13 cellular contexts compared by ENCODE assay signal in the genomic region with DNA sequence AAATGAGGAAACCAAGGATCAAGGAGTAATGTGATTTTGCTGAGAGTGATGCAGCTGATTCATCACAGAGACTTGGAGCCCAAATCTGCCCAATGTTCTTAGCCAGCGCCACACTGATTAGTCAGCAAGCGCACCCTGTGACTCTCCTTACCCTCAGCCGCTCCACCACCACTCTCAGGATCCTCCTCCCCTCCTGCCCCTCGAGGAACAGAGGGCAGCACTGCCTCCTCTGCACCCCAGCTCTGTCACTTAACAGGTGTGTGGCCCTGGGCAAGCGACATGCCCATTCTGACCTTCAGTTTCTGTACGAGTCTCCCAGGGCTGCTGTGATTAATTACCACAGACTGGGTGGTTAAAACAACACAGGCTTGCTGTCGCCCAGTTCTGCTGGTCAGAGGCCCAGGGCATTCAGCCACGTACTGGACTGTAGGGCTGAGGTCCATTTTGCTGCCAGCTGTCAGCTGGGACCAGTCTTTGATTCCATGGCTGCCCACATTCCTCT. TPM values are rescaled to one million over a fixed set of nuclear protein-coding genes. Genes with fewer than 3 reads are reported as not detected.
DNase-seq lines count a peak whose midpoint lies in the region; ATAC-seq and TF ChIP-seq lines count a peak whose summit lies in the region.
"Had no signal": no experiment of that assay in that cellular context is flagged by ENCODE, and none has a peak within 500 bp of the region (broad histone marks: within the 10 kb centered on the region; RNA-seq: fewer than 3 reads in every experiment).

No MANE protein-coding gene starts in this region.

- TF ChIP-seq CTCF in fibroblast of lung (conservative IDR thresholded peaks at IDR 0.05 in 1 of 2, IDR thresholded peaks at IDR 0.05 in 1 of 2; ENCODE audit: low read depth in 1 of 2, low read length in 2 of 2): no peak

- no peak overlapping the region for H3K27ac ChIP-seq in fibroblast of lung (ENCODE audit: insufficient read depth, low read length)
- H3K27ac ChIP-seq: transverse colon had no signal

- H3K4me3 ChIP-seq in fibroblast of lung (replicated peaks in 1 of 4; ENCODE audit: control extremely low read depth in 1 of 4, insufficient read depth in 1 of 4, low read depth in 3 of 4, low read length in 4 of 4) (no peak overlapping the region), skeletal muscle cell (ENCODE audit: low read depth, low read length) (no peak overlapping the region)
- H3K4me3 ChIP-seq: dorsolateral prefrontal cortex, transverse colon had no signal

- H3K4me1 ChIP-seq in fibroblast of lung (ENCODE audit: control insufficient read depth, extremely low read depth, insufficient read depth, low read length): no peaks in the 10 kb centered on the region
- H3K4me1 ChIP-seq: transverse colon had no signal

- DNase-seq in GM04503 (ENCODE audit: low read depth) (peak; percentile 48), fibroblast of lung (ENCODE audit: low read depth in 2 of 2) (peak; percentile 63 to 91), skeletal muscle cell (ENCODE audit: low read depth) (peak; percentile 42), NCI-H1436 treated with DMSO at 0.1 percent for 48 hours (lab: John Stamatoyannopoulos, UW) (no peak), COLO829 (ENCODE audit: low spot score) (no peak)
- no peak for DNase-seq in stimulated activated CD8-positive, alpha-beta memory T cell treated with anti-CD3 and anti-CD28 coated beads, Interleukin-4, amount 100 ng/mL, for 48 hours
- DNase-seq: activated T-cell treated with anti-CD3 and anti-CD28 coated beads, Interleukin-2, amount 50 U/mL, for 24 hours; CD4-positive, CD25-positive, alpha-beta regulatory T cell; dorsolateral prefrontal cortex; NCI-H226; transverse colon had no signal

- no peaks in the 10 kb centered on the region for H3K36me3 ChIP-seq in fibroblast of lung (ENCODE audit: control insufficient read depth, insufficient read depth, low read length)
- H3K36me3 ChIP-seq: transverse colon had no signal

- no peaks in the 10 kb centered on the region for H3K79me2 ChIP-seq in fibroblast of lung (ENCODE audit: control insufficient read depth, insufficient read depth, low read length)

- H2AFZ ChIP-seq in fibroblast of lung (ENCODE audit: low read length): no peak overlapping the region

- no peaks in the 10 kb centered on the region for H4K20me1 ChIP-seq in fibroblast of lung (ENCODE audit: control insufficient read depth, extremely low read depth, insufficient read depth, low read length)

- H3K27me3 ChIP-seq in fibroblast of lung (ENCODE audit: control insufficient read depth, insufficient read depth, low read length): peaks cover 2% of the 10 kb centered on the region
- H3K27me3 ChIP-seq: dorsolateral prefrontal cortex, transverse colon had no signal

- H3K4me2 ChIP-seq in fibroblast of lung (ENCODE audit: extremely low read depth, insufficient read depth, low read length): no peak overlapping the region

- H3K9ac ChIP-seq in fibroblast of lung (ENCODE audit: insufficient read depth, low read length): no peak overlapping the region

- ATAC-seq in SK-N-SH treated with all-trans-retinoic acid at 6 μM for 48 hours: peak; percentile 60
- ATAC-seq: HepG2 had no signal

- H3K9me3 ChIP-seq in fibroblast of lung (ENCODE audit: control insufficient read depth, insufficient read depth, low read depth, low read length): no peaks in the 10 kb centered on the region
- H3K9me3 ChIP-seq: transverse colon had no signal

TF ChIP-seq in SK-N-SH treated with all-trans-retinoic acid at 6 μM for 48 hours, 23 proteins besides CTCF, POLR2A, EP300 and RAD21:
- TF ChIP-seq, protein P1, sequence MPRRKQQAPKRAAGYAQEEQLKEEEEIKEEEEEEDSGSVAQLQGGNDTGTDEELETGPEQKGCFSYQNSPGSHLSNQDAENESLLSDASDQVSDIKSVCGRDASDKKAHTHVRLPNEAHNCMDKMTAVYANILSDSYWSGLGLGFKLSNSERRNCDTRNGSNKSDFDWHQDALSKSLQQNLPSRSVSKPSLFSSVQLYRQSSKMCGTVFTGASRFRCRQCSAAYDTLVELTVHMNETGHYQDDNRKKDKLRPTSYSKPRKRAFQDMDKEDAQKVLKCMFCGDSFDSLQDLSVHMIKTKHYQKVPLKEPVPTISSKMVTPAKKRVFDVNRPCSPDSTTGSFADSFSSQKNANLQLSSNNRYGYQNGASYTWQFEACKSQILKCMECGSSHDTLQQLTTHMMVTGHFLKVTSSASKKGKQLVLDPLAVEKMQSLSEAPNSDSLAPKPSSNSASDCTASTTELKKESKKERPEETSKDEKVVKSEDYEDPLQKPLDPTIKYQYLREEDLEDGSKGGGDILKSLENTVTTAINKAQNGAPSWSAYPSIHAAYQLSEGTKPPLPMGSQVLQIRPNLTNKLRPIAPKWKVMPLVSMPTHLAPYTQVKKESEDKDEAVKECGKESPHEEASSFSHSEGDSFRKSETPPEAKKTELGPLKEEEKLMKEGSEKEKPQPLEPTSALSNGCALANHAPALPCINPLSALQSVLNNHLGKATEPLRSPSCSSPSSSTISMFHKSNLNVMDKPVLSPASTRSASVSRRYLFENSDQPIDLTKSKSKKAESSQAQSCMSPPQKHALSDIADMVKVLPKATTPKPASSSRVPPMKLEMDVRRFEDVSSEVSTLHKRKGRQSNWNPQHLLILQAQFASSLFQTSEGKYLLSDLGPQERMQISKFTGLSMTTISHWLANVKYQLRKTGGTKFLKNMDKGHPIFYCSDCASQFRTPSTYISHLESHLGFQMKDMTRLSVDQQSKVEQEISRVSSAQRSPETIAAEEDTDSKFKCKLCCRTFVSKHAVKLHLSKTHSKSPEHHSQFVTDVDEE (CRISPR knock-in tag; IDR thresholded peaks at IDR 0.05): no peak
- TF ChIP-seq, protein P2, sequence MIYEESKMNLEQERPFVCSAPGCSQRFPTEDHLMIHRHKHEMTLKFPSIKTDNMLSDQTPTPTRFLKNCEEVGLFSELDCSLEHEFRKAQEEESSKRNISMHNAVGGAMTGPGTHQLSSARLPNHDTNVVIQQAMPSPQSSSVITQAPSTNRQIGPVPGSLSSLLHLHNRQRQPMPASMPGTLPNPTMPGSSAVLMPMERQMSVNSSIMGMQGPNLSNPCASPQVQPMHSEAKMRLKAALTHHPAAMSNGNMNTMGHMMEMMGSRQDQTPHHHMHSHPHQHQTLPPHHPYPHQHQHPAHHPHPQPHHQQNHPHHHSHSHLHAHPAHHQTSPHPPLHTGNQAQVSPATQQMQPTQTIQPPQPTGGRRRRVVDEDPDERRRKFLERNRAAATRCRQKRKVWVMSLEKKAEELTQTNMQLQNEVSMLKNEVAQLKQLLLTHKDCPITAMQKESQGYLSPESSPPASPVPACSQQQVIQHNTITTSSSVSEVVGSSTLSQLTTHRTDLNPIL (CRISPR knock-in tag; IDR thresholded peaks at IDR 0.05; ENCODE audit: low read depth): no peak
- no peak for TF ChIP-seq GLIS3 (CRISPR knock-in tag; IDR thresholded peaks at IDR 0.05)
- TF ChIP-seq ZFP3 (CRISPR knock-in tag; IDR thresholded peaks at IDR 0.05): no peak
- TF ChIP-seq, protein P3, sequence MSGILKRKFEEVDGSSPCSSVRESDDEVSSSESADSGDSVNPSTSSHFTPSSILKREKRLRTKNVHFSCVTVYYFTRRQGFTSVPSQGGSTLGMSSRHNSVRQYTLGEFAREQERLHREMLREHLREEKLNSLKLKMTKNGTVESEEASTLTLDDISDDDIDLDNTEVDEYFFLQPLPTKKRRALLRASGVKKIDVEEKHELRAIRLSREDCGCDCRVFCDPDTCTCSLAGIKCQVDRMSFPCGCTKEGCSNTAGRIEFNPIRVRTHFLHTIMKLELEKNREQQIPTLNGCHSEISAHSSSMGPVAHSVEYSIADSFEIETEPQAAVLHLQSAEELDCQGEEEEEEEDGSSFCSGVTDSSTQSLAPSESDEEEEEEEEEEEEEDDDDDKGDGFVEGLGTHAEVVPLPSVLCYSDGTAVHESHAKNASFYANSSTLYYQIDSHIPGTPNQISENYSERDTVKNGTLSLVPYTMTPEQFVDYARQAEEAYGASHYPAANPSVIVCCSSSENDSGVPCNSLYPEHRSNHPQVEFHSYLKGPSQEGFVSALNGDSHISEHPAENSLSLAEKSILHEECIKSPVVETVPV (CRISPR knock-in tag; IDR thresholded peaks at IDR 0.05): no peak
- TF ChIP-seq ZC3H10 (CRISPR knock-in tag; IDR thresholded peaks at IDR 0.05): no peak

RNA-seq across cellular contexts. Expression of a gene that starts 36.1 kb away (rescaled TPM):
- total RNA-seq in fibroblast of lung: 30.6 and 32.6 TPM in 2 replicates
- 11.2 and 12.6 TPM in 2 replicates for polyA plus RNA-seq in fibroblast of lung
- 7.5 and 8.7 TPM in 2 replicates for polyA plus RNA-seq in fibroblast of lung (2012)
- 24.5 and 28.1 TPM in 2 replicates for polyA minus RNA-seq in fibroblast of lung (ENCODE audit: low replicate concordance)
- total RNA-seq: HepG2 had no signal
- polyA plus RNA-seq: HepG2 had no signal

Comparison
In these comparisons a context has a peak if more than half of its experiments do, and no peak if none do; other contexts are left out.
1. DNase-seq: peak in GM04503 (single experiment), fibroblast of lung (2 of 2) and skeletal muscle cell (single experiment); none in NCI-H1436 treated with DMSO at 0.1 percent for 48 hours (single experiment), stimulated activated CD8-positive, alpha-beta memory T cell treated with anti-CD3 and anti-CD28 coated beads, Interleukin-4, amount 100 ng/mL, for 48 hours (single experiment) and COLO829 (single experiment).